ENCODE assay signal across 10 cellular contexts in the genomic region with DNA sequence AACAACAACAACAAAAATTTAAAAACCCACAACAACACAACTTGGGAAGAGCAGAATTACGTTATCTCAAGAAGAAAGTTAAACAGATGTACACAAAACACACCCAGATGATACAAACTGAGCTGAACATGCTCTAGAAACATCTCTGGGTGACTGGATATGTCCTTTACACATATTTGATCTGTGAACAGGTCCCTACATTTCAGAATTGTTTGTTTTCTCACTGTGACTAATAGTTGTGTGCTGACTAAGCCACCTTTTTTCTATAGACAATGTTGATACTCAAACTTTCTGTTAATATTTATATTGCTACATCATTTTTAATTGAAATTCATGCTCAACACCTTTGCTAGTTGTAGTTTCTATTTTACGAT. TPM values are rescaled to one million over a fixed set of nuclear protein-coding genes. Genes with fewer than 3 reads are reported as not detected.
A peak's percentile ranks its signal among the peaks of the same experiment; 100 is the strongest.
DNase-seq lines count a peak whose midpoint lies in the region; ATAC-seq and TF ChIP-seq lines count a peak whose summit lies in the region.
"Had no signal": no experiment of that assay in that cellular context is flagged by ENCODE, and none has a peak within 500 bp of the region (broad histone marks: within the 10 kb centered on the region; RNA-seq: fewer than 3 reads in every experiment).

No MANE protein-coding gene starts in this region.

- no peaks in the 10 kb centered on the region for H3K79me2 ChIP-seq in OCI-LY3 (ENCODE audit: low read length)

- H3K36me3 Mint-ChIP-seq in endodermal cell (ENCODE audit: low read depth) = peaks cover under 1% of the 10 kb centered on the region
- no peaks in the 10 kb centered on the region for H3K36me3 Mint-ChIP-seq in osteocyte (ENCODE audit: unreplicated experiment)

- H3K4me1 Mint-ChIP-seq in endodermal cell = peaks cover 35% of the 10 kb centered on the region
- peaks cover 20% of the 10 kb centered on the region for H3K4me1 Mint-ChIP-seq in osteocyte (ENCODE audit: unreplicated experiment)

- 91 to 100% methylated on average over 2 of the region's 2 CpGs for WGBS in endodermal cell (ENCODE audit: insufficient coverage in 1 of 2, insufficient read length in 1 of 2), 2 experiments

- peak overlapping the region; percentile 71; the same call in 1 of the 2 replicates for H3K4me3 ChIP-seq in GM08714 (ENCODE audit: low read length)
- peak overlapping the region; percentile 82 for H3K4me3 ChIP-seq in OCI-LY3 (ENCODE audit: low read length)
- peak overlapping the region; percentile 98 for H3K4me3 ChIP-seq in endodermal cell (ENCODE audit: low read length)

- H3K27ac ChIP-seq in OCI-LY3 (ENCODE audit: low read length) = no peak overlapping the region
- H3K27ac ChIP-seq in endodermal cell (ENCODE audit: low read depth, low read length) = no peak overlapping the region

- peaks cover 26% of the 10 kb centered on the region for H3K27me3 ChIP-seq in OCI-LY3 (ENCODE audit: low read depth, low read length)
- H3K27me3 ChIP-seq in endodermal cell (ENCODE audit: control insufficient read depth, insufficient read depth, low read length, poor library complexity, severe bottlenecking) = no peaks in the 10 kb centered on the region

- H3K9me3 Mint-ChIP-seq in endodermal cell (peaks cover 1% of the 10 kb centered on the region), osteocyte (ENCODE audit: unreplicated experiment) (no peaks in the 10 kb centered on the region)

- H3K9me3 ChIP-seq in OCI-LY3 (ENCODE audit: insufficient read depth, low read length) (no peaks in the 10 kb centered on the region), endodermal cell (ENCODE audit: control insufficient read depth, low read length) (no peaks in the 10 kb centered on the region)

- peak overlapping the region; percentile 99 for H3K4me3 Mint-ChIP-seq in endodermal cell
- H3K4me3 Mint-ChIP-seq in osteocyte (ENCODE audit: unreplicated experiment) = peak overlapping the region; percentile 81

- H3K36me3 ChIP-seq in OCI-LY3 (replicated peaks; ENCODE audit: low read depth, low read length) (no peaks in the 10 kb centered on the region), endodermal cell (ENCODE audit: control insufficient read depth, insufficient read depth, low read length) (no peaks in the 10 kb centered on the region)

- peak overlapping the region; percentile 82 for H3K4me2 ChIP-seq in OCI-LY3 (ENCODE audit: low read length)

- peak overlapping the region; percentile 93; the same call in 1 of the 2 replicates for H2AFZ ChIP-seq in OCI-LY3 (ENCODE audit: low read depth, low read length)

- DNase-seq in endodermal cell (no peak), osteocyte (ENCODE audit: extremely low spot score, unreplicated experiment) (no peak), islet precursor cell (no peak)
- DNase-seq in stimulated activated naive CD4-positive, alpha-beta T cell treated with Interleukin-2 at 50 U/mL for 16 hours (lab: John Stamatoyannopoulos, UW) = no peak
- DNase-seq: dermis blood vessel endothelial cell had no signal

- H3K4me1 ChIP-seq in OCI-LY3 (ENCODE audit: low read length) (peaks cover 16% of the 10 kb centered on the region), endodermal cell (ENCODE audit: control insufficient read depth, insufficient read depth, low read length) (peaks cover 7% of the 10 kb centered on the region)

- no peaks in the 10 kb centered on the region for H4K20me1 ChIP-seq in OCI-LY3 (ENCODE audit: insufficient read depth, low read length)

- no peak overlapping the region for H3K9ac ChIP-seq in OCI-LY3 (ENCODE audit: low read length)
- peak overlapping the region; percentile 64 for H3K9ac ChIP-seq in endodermal cell (ENCODE audit: extremely low read depth, low read length, poor library complexity, severe bottlenecking)

- peak overlapping the region; percentile 100 for H3K27ac Mint-ChIP-seq in endodermal cell
- no peak overlapping the region for H3K27ac Mint-ChIP-seq in osteocyte (ENCODE audit: unreplicated experiment)

- H3K27me3 Mint-ChIP-seq in endodermal cell (ENCODE audit: insufficient read depth) (no peaks in the 10 kb centered on the region), osteocyte (ENCODE audit: unreplicated experiment) (peaks cover 52% of the 10 kb centered on the region)

- TF ChIP-seq CTCF in OCI-LY3 (IDR thresholded peaks at IDR 0.05; ENCODE audit: low read depth, low read length) (no peak), endodermal cell (conservative IDR thresholded peaks at IDR 0.05) (no peak), osteocyte (IDR thresholded peaks at IDR 0.05) (no peak)

- ATAC-seq in GM21367 (IDR thresholded peaks at IDR 0.05; ENCODE audit: unreplicated experiment) (no peak), GM18873 (IDR thresholded peaks at IDR 0.05; ENCODE audit: low FRiP score, unreplicated experiment) (no peak)

RNA-seq across cellular contexts. Expression of gene F11R, which starts 1.0 kb away (rescaled TPM):
- 100 to 1,000 TPM; 190 to 226 TPM for total RNA-seq in endodermal cell
- polyA plus RNA-seq in endodermal cell (2013, experiment 1 of 2) = 59.3 TPM
- polyA plus RNA-seq in endodermal cell (2013, experiment 2 of 2) = 61.6 TPM
- 1.4 and 1.5 TPM in 2 replicates for total RNA-seq in osteocyte

RNA-seq across cellular contexts. Expression of gene TSTD1, which starts 16.8 kb away (rescaled TPM):
- total RNA-seq in endodermal cell = 10 to 100 TPM; 59.1 to 76.4 TPM
- polyA plus RNA-seq in endodermal cell (2013, experiment 1 of 2) = 45.6 TPM
- 41.6 TPM for polyA plus RNA-seq in endodermal cell (2013, experiment 2 of 2)
- total RNA-seq in osteocyte = 0.73 TPM in 1 of 2 replicates, not detected in the other

RNA-seq across cellular contexts. Expression of gene USF1, which starts 23.8 kb away (rescaled TPM):
- total RNA-seq in endodermal cell = 10 to 100 TPM; 55.5 to 57.3 TPM
- 69.5 TPM for polyA plus RNA-seq in endodermal cell (2013, experiment 1 of 2)
- polyA plus RNA-seq in endodermal cell (2013, experiment 2 of 2) = 60.9 TPM
- total RNA-seq in osteocyte = 51.5 and 57.2 TPM in 2 replicates

RNA-seq across cellular contexts. Expression of gene ARHGAP30, which starts 47.7 kb away (rescaled TPM):
- total RNA-seq in endodermal cell (under 1 TPM; 0.07 to 0.13 TPM), osteocyte (not detected in 2 replicates)
- not detected for polyA plus RNA-seq in endodermal cell (2013, experiment 1 of 2)
- polyA plus RNA-seq in endodermal cell (2013, experiment 2 of 2) = not detected
- total RNA-seq: dermis blood vessel endothelial cell, lung microvascular endothelial cell had no signal

Comparison
In these comparisons a context has a peak if more than half of its experiments do, and no peak if none do; other contexts are left out.
1. RNA of gene F11R, which starts 1.0 kb away (total RNA-seq): 190 to 226 TPM in endodermal cell; 1.4 to 1.5 TPM in osteocyte; every median in the first group is over 10 times any median in the second.
2. RNA of gene TSTD1, which starts 16.8 kb away (total RNA-seq): 59.1 to 76.4 TPM in endodermal cell; 0.73 TPM in osteocyte; every median in the first group is over 10 times any median in the second.
3. Peak in every context shown above with its lines, with median percentiles within 50 percentile points of each other: H3K4me3 ChIP-seq.